ENCODE assay signal across 8 cellular contexts in genomic region chr6:44222987-44223470, GRCh38. TPM values are rescaled to one million over a fixed set of nuclear protein-coding genes. Genes with fewer than 3 reads are reported as not detected.
DNase-seq lines count a peak whose midpoint lies in the region; ATAC-seq and TF ChIP-seq lines count a peak whose summit lies in the region.

No MANE protein-coding gene starts in this region.

- TF ChIP-seq CTCF in Panc1 (IDR thresholded peaks at IDR 0.05) (no peak), endodermal cell (conservative IDR thresholded peaks at IDR 0.05) (no peak), ovary (IDR thresholded peaks at IDR 0.05) (no peak)

- TF ChIP-seq EP300 in ovary (IDR thresholded peaks at IDR 0.05): no peak

- no peak for TF ChIP-seq POLR2A in ovary (IDR thresholded peaks at IDR 0.05)

- H3K27me3 Mint-ChIP-seq in endodermal cell (ENCODE audit: insufficient read depth): no peaks in the 10 kb centered on the region

- H3K4me3 ChIP-seq in Panc1 (ENCODE audit: low read depth in 2 of 2, low read length in 2 of 2): peak overlapping the region; percentile 55 to 83
- peak overlapping the region; percentile 73 for H3K4me3 ChIP-seq in endodermal cell (ENCODE audit: low read length)
- H3K4me3 ChIP-seq in ovary: peak overlapping the region; percentile 53

- H3K27ac Mint-ChIP-seq in endodermal cell: peak overlapping the region; percentile 52

- H3K27ac ChIP-seq in Panc1 (ENCODE audit: low read length) (peak overlapping the region; percentile 95), endodermal cell (ENCODE audit: low read depth, low read length) (no peak overlapping the region), ovary (peak overlapping the region; percentile 67 to 72)

- CTCF ChIA-PET in Panc1 (lab: Charles Lee): interaction anchor here (0.6 to 0.9 kb wide), 2 partner anchors 11 to 15 kb away, joined by 7 to 11 read pairs; no protein-coding TSS in a partner anchor

- in situ Hi-C loops in Panc1 (cut with HindIII; ENCODE audit: low pct_unique_long_range_greater_than_20kb, low sequenced_read_pairs): no loop called here

- H3K9me3 ChIP-seq in Panc1 (ENCODE audit: control insufficient read depth, insufficient read depth, low read depth, low read length) (no peaks in the 10 kb centered on the region), endodermal cell (ENCODE audit: control insufficient read depth, low read length) (no peaks in the 10 kb centered on the region), ovary (no peaks in the 10 kb centered on the region)

- H3K4me1 Mint-ChIP-seq in endodermal cell: peaks cover 47% of the 10 kb centered on the region

- H3K4me1 ChIP-seq in Panc1 (ENCODE audit: control insufficient read depth, insufficient read depth, low read length) (peaks cover 60% of the 10 kb centered on the region), endodermal cell (ENCODE audit: control insufficient read depth, insufficient read depth, low read length) (peaks cover 15% of the 10 kb centered on the region), ovary (ENCODE audit: insufficient read depth) (peaks cover 37% of the 10 kb centered on the region)

- peaks cover under 1% of the 10 kb centered on the region for H3K36me3 Mint-ChIP-seq in endodermal cell (ENCODE audit: low read depth)

- ATAC-seq in Panc1: peak; percentile 22
- ATAC-seq in HG02798 (IDR thresholded peaks at IDR 0.05; ENCODE audit: poor library complexity, unreplicated experiment): no peak
- no peak for ATAC-seq in HG03354 (IDR thresholded peaks at IDR 0.05; ENCODE audit: poor library complexity, severe bottlenecking, unreplicated experiment)

- WGBS in endodermal cell (ENCODE audit: insufficient coverage in 1 of 2, insufficient read length in 1 of 2), 2 experiments: 3% methylated on average over 15 to 29 of the region's 29 CpGs
- 7 to 11% (median 8%) methylated on average over 19 to 29 of the region's 29 CpGs for WGBS in ovary, 3 donors

- no peaks in the 10 kb centered on the region for H3K36me3 ChIP-seq in Panc1 (ENCODE audit: control insufficient read depth, insufficient read depth, low read length)
- no peaks in the 10 kb centered on the region for H3K36me3 ChIP-seq in endodermal cell (ENCODE audit: control insufficient read depth, insufficient read depth, low read length)
- no peaks in the 10 kb centered on the region for H3K36me3 ChIP-seq in ovary

- intact Hi-C loops in Panc1 (cut with micrococcal nuclease; ENCODE audit: unreplicated experiment): loop anchor here (5.0 kb wide), 1 partner anchor 46 kb away; no protein-coding TSS in a partner anchor
- intact Hi-C loops in ovary (cut with DNase I): loop anchor here in 1 of 4 donors (2.0 kb wide), 1 partner anchor 14 kb away; no protein-coding TSS in a partner anchor

- H3K9ac ChIP-seq in endodermal cell (ENCODE audit: extremely low read depth, low read length, poor library complexity, severe bottlenecking): no peak overlapping the region

- no TSS peak for BruUV-seq in Panc1 (replicated peaks; lab: Mats Ljungman, UMichigan)

- peak; percentile 30 for DNase-seq in activated CD4-positive, alpha-beta T cell treated with anti-CD3 and anti-CD28 coated beads for 48 hours
- DNase-seq in activated CD4-positive, alpha-beta T cell treated with anti-CD3 and anti-CD28 coated beads, Interleukin-2, amount 50 U/mL, for 1 hour: no peak
- DNase-seq in Panc1 (ENCODE audit: low read depth, low spot score) (no peak), endodermal cell (no peak), ovary (peak in 2 of 5 donors; percentile 38 to 53), amniotic stem cell (lab: John Stamatoyannopoulos, UW) (no peak)

- POLR2A ChIA-PET in Panc1 (lab: Charles Lee): interaction anchor here (0.6 to 1.0 kb wide), 2 partner anchors 30 to 45 kb away, joined by 3 read pairs; no protein-coding TSS in a partner anchor

- H3K4me3 Mint-ChIP-seq in endodermal cell: peak overlapping the region; percentile 76

- H3K27me3 ChIP-seq in Panc1 (ENCODE audit: control insufficient read depth, insufficient read depth, low read length) (no peaks in the 10 kb centered on the region), endodermal cell (ENCODE audit: control insufficient read depth, insufficient read depth, low read length, poor library complexity, severe bottlenecking) (no peaks in the 10 kb centered on the region), ovary (no peaks in the 10 kb centered on the region)

- H3K9me3 Mint-ChIP-seq in endodermal cell: no peaks in the 10 kb centered on the region

RNA-seq across cellular contexts. Expression of gene SLC29A1, which starts 0.4 kb away (rescaled TPM):
- total RNA-seq in Panc1 (2021; ENCODE audit: unreplicated experiment): 263 TPM
- 313 TPM for polyA plus RNA-seq in Panc1 (2012; ENCODE audit: insufficient read length)
- 100 to 1,000 TPM; 129 to 155 TPM for total RNA-seq in endodermal cell
- 65.0 TPM for polyA plus RNA-seq in endodermal cell (2013, experiment 1 of 2)
- 58.4 TPM for polyA plus RNA-seq in endodermal cell (2013, experiment 2 of 2)
- 10 to 100 TPM; 11.2 to 35.4 (median 30.2) TPM for total RNA-seq in ovary
- polyA plus RNA-seq in ovary: 10 to 100 TPM; 24.8 to 54.0 TPM

RNA-seq across cellular contexts. Expression of gene MYMX, which starts 6.3 kb away (rescaled TPM):
- 1.8 TPM for total RNA-seq in Panc1 (2021; ENCODE audit: unreplicated experiment)
- polyA plus RNA-seq in Panc1 (2012; ENCODE audit: insufficient read length): 1.9 TPM
- total RNA-seq in endodermal cell: 1 to 10 TPM; 1.7 to 1.8 TPM
- 1.1 TPM for polyA plus RNA-seq in endodermal cell (2013, experiment 1 of 2)
- polyA plus RNA-seq in endodermal cell (2013, experiment 2 of 2): 0.83 TPM
- total RNA-seq in ovary: under 1 TPM in 2 of 7 donors, not detected in 5; 0.43 to 0.50 TPM
- polyA plus RNA-seq in ovary: under 1 TPM; 0.40 to 0.42 TPM

RNA-seq across cellular contexts. Expression of gene HSP90AB1, which starts 23.9 kb away (rescaled TPM):
- total RNA-seq in Panc1 (2021; ENCODE audit: unreplicated experiment) (1,253 TPM), endodermal cell (1,000 to 10,000 TPM; 1,356 to 1,422 TPM), ovary (1,000 to 10,000 TPM in 6 of 7 donors, 100 to 1,000 TPM in 1; 820 to 1,796 (median 1,051) TPM)
- polyA plus RNA-seq in Panc1 (2012; ENCODE audit: insufficient read length): 799 TPM
- polyA plus RNA-seq in endodermal cell (2013, experiment 1 of 2): 1,137 TPM
- 1,046 TPM for polyA plus RNA-seq in endodermal cell (2013, experiment 2 of 2)
- polyA plus RNA-seq in ovary: 1,000 to 10,000 TPM in 1 of 2 donors, 100 to 1,000 TPM in 1; 972 to 1,905 TPM

RNA-seq across cellular contexts. Expression of gene SLC35B2, which starts 34.3 kb away (rescaled TPM):
- total RNA-seq in Panc1 (2021; ENCODE audit: unreplicated experiment) (105 TPM), endodermal cell (10 to 100 TPM; 52.5 to 54.3 TPM), ovary (10 to 100 TPM; 19.7 to 41.0 (median 29.7) TPM)
- 114 TPM for polyA plus RNA-seq in Panc1 (2012; ENCODE audit: insufficient read length)
- polyA plus RNA-seq in endodermal cell (2013, experiment 1 of 2): 42.1 TPM
- polyA plus RNA-seq in endodermal cell (2013, experiment 2 of 2): 39.6 TPM
- polyA plus RNA-seq in ovary: 10 to 100 TPM; 21.0 to 23.9 TPM

RNA-seq across cellular contexts. Expression of gene NFKBIE, which starts 42.3 kb away (rescaled TPM):
- total RNA-seq in Panc1 (2021; ENCODE audit: unreplicated experiment): 24.9 TPM
- 35.8 TPM for polyA plus RNA-seq in Panc1 (2012; ENCODE audit: insufficient read length)
- total RNA-seq in endodermal cell: 10 to 100 TPM in 1 of 2 donors, 1 to 10 TPM in 1; 8.3 to 11.0 TPM
- polyA plus RNA-seq in endodermal cell (2013, experiment 1 of 2): 8.9 TPM
- 5.6 TPM for polyA plus RNA-seq in endodermal cell (2013, experiment 2 of 2)
- 10 to 100 TPM in 2 of 7 donors, 1 to 10 TPM in 5; 2.8 to 93.6 (median 4.9) TPM for total RNA-seq in ovary
- 1 to 10 TPM; 2.7 to 6.8 TPM for polyA plus RNA-seq in ovary
